ENCODE assay signal across 8 cellular contexts in genomic region chr6:16770701-16771569, GRCh38. TPM values are rescaled to one million over a fixed set of nuclear protein-coding genes. Genes with fewer than 3 reads are reported as not detected.
A peak's percentile ranks its signal among the peaks of the same experiment; 100 is the strongest.
DNase-seq lines count a peak whose midpoint lies in the region; ATAC-seq and TF ChIP-seq lines count a peak whose summit lies in the region.

No MANE protein-coding gene starts in this region.

- H3K4me1 ChIP-seq in Caco-2: peaks cover 12% of the 10 kb centered on the region
- H3K4me1 ChIP-seq in RWPE2 (ENCODE audit: insufficient read depth, poor library complexity, severe bottlenecking): peaks cover 51% of the 10 kb centered on the region
- H3K4me1 ChIP-seq in foreskin keratinocyte: peaks cover 31% of the 10 kb centered on the region
- no peaks in the 10 kb centered on the region for H3K4me1 ChIP-seq in trophoblast cell (ENCODE audit: control insufficient read depth in 1 of 2, insufficient read depth in 2 of 2, low read length in 2 of 2)
- H3K4me1 ChIP-seq in upper lobe of left lung: peaks cover 26 to 38% (median 34%) of the 10 kb centered on the region in 4 donors

- H3K4me1 Mint-ChIP-seq in Caco-2 (ENCODE audit: low read depth, unreplicated experiment): peaks cover 24% of the 10 kb centered on the region
- H3K4me1 Mint-ChIP-seq in activated T-helper 17 cell treated with anti-CD3 and anti-CD28 coated beads, Interleukin-2, amount 50 U/mL, for 72 hours: peaks cover 37% of the 10 kb centered on the region

- intact Hi-C loops in Caco-2 (cut with micrococcal nuclease; ENCODE audit: unreplicated experiment): loop anchor here (1.0 to 2.0 kb wide), 2 partner anchors 260 to 437 kb away; no protein-coding TSS in a partner anchor

- TF ChIP-seq EP300 in upper lobe of left lung (IDR thresholded peaks at IDR 0.05): no peak

- H3K9ac ChIP-seq in trophoblast cell (ENCODE audit: low read length): no peak overlapping the region

- H3K9me3 ChIP-seq in Caco-2 (no peaks in the 10 kb centered on the region), RWPE2 (ENCODE audit: severe bottlenecking) (no peaks in the 10 kb centered on the region), trophoblast cell (ENCODE audit: insufficient read depth, low read depth, low read length) (no peaks in the 10 kb centered on the region), upper lobe of left lung (no peaks in the 10 kb centered on the region)

- TF ChIP-seq CTCF in Caco-2 (IDR thresholded peaks at IDR 0.05; ENCODE audit: insufficient read depth in 1 of 2, low read depth in 1 of 2, low read length in 1 of 2, severe bottlenecking in 1 of 2, unreplicated experiment in 1 of 2) (peak; percentile 87 to 95), GM20000 (IDR thresholded peaks at IDR 0.05; ENCODE audit: extremely low read depth, missing control alignments) (peak; percentile 90), RWPE2 (IDR thresholded peaks at IDR 0.05; ENCODE audit: poor library complexity, severe bottlenecking) (peak; percentile 77), foreskin keratinocyte (conservative IDR thresholded peaks at IDR 0.05) (peak; percentile 95), upper lobe of left lung (IDR thresholded peaks at IDR 0.05) (peak; percentile 81 to 88 (median 86))

- no peaks in the 10 kb centered on the region for H3K79me1 ChIP-seq in trophoblast cell (ENCODE audit: low read length)

- H3K18ac ChIP-seq in trophoblast cell (ENCODE audit: low read length): no peak overlapping the region

- peaks cover 4% of the 10 kb centered on the region for H3K36me3 Mint-ChIP-seq in Caco-2 (ENCODE audit: insufficient read depth, unreplicated experiment)
- H3K36me3 Mint-ChIP-seq in activated T-helper 17 cell treated with anti-CD3 and anti-CD28 coated beads, Interleukin-2, amount 50 U/mL, for 72 hours (ENCODE audit: low read depth): peaks cover 3% of the 10 kb centered on the region

- H4K8ac ChIP-seq in trophoblast cell (ENCODE audit: low read depth, low read length): no peak overlapping the region

- H3K27me3 Mint-ChIP-seq in Caco-2 (ENCODE audit: insufficient read depth, unreplicated experiment): peaks cover 3% of the 10 kb centered on the region
- H3K27me3 Mint-ChIP-seq in activated T-helper 17 cell treated with anti-CD3 and anti-CD28 coated beads, Interleukin-2, amount 50 U/mL, for 72 hours: no peaks in the 10 kb centered on the region

- no peak overlapping the region for H3K4me3 ChIP-seq in Caco-2 (ENCODE audit: low read depth, low read length)
- no peak overlapping the region for H3K4me3 ChIP-seq in RWPE2 (ENCODE audit: severe bottlenecking)
- H3K4me3 ChIP-seq in trophoblast cell (ENCODE audit: low read depth, low read length): no peak overlapping the region
- H3K4me3 ChIP-seq in upper lobe of left lung: no peak overlapping the region

- no peak overlapping the region for H4K12ac ChIP-seq in trophoblast cell (ENCODE audit: low read depth, low read length)

- no peak overlapping the region for H2BK120ac ChIP-seq in trophoblast cell (ENCODE audit: insufficient read depth, low read length, poor library complexity)

- no peak overlapping the region for H3K4ac ChIP-seq in trophoblast cell (ENCODE audit: low read depth, low read length)

- no peak overlapping the region for H3K14ac ChIP-seq in trophoblast cell (ENCODE audit: low read length)

- POLR2A ChIA-PET in Caco-2 (lab: Charles Lee): no interaction called here

- no peaks in the 10 kb centered on the region for H3K27me3 ChIP-seq in Caco-2 (replicated peaks; ENCODE audit: control insufficient read depth, insufficient read depth, low read length)
- H3K27me3 ChIP-seq in RWPE2 (ENCODE audit: insufficient read depth, poor library complexity, severe bottlenecking): no peaks in the 10 kb centered on the region
- H3K27me3 ChIP-seq in foreskin keratinocyte: no peaks in the 10 kb centered on the region
- no peaks in the 10 kb centered on the region for H3K27me3 ChIP-seq in trophoblast cell (ENCODE audit: insufficient read depth, low read length)
- H3K27me3 ChIP-seq in upper lobe of left lung: no peaks in the 10 kb centered on the region

- no peak overlapping the region for H2AK5ac ChIP-seq in trophoblast cell (ENCODE audit: low read length)

- no TSS peak for BruUV-seq in Caco-2 (replicated peaks; lab: Mats Ljungman, UMichigan)

- no peak overlapping the region for H3K23ac ChIP-seq in trophoblast cell (ENCODE audit: low read length)

- H3K27ac ChIP-seq in RWPE2 (ENCODE audit: poor library complexity, severe bottlenecking) (peak overlapping the region; percentile 91), foreskin keratinocyte (no peak overlapping the region), trophoblast cell (ENCODE audit: low read depth, low read length) (no peak overlapping the region), upper lobe of left lung (peak overlapping the region in 3 of 4 donors; percentile 10 to 72 (median 22))

- H3K4me2 ChIP-seq in trophoblast cell (ENCODE audit: low read length): no peak overlapping the region

- H2BK12ac ChIP-seq in trophoblast cell (ENCODE audit: low read length): no peak overlapping the region

- peak; percentile 68 to 78 for DNase-seq in Caco-2
- DNase-seq in GM20000 (ENCODE audit: low spot score): peak; percentile 78
- peak; percentile 72 for DNase-seq in HT1080 (ENCODE audit: low read depth)
- no peak for DNase-seq in RWPE2 (ENCODE audit: low spot score)
- peak in 1 of 2 donors; percentile 69 for DNase-seq in foreskin keratinocyte
- peak; percentile 65 to 80 for DNase-seq in trophoblast cell
- DNase-seq in upper lobe of left lung: peak; percentile 88 to 91

- CTCF ChIA-PET in Caco-2 (lab: Charles Lee): interaction anchor here (0.6 to 1.3 kb wide), 14 partner anchors 8 to 439 kb away, joined by 3 to 8 read pairs (median 4); partner anchors contain the start of gene ATXN1

- H3K27ac Mint-ChIP-seq in Caco-2 (ENCODE audit: unreplicated experiment): no peak overlapping the region
- H3K27ac Mint-ChIP-seq in activated T-helper 17 cell treated with anti-CD3 and anti-CD28 coated beads, Interleukin-2, amount 50 U/mL, for 72 hours: no peak overlapping the region

- ATAC-seq in RWPE2 (ENCODE audit: low read depth) (no peak), foreskin keratinocyte (peak; percentile 79), upper lobe of left lung (ENCODE audit: low FRiP score in 2 of 2) (peak; percentile 90 to 94)
- peak; percentile 52 for ATAC-seq in activated T-helper 17 cell treated with anti-CD3 and anti-CD28 coated beads, Interleukin-2, amount 50 U/mL, for 72 hours (replicated peaks)

- H3K36me3 ChIP-seq in Caco-2 (ENCODE audit: control insufficient read depth, insufficient read depth, low read length) (no peaks in the 10 kb centered on the region), RWPE2 (ENCODE audit: low read depth) (no peaks in the 10 kb centered on the region), trophoblast cell (ENCODE audit: control insufficient read depth in 1 of 2, insufficient read depth in 2 of 2, low read length in 2 of 2) (no peaks in the 10 kb centered on the region), upper lobe of left lung (no peaks in the 10 kb centered on the region)

- no peak overlapping the region for H2AFZ ChIP-seq in trophoblast cell (ENCODE audit: insufficient read depth, low read length, poor library complexity)

- H4K91ac ChIP-seq in trophoblast cell (ENCODE audit: low read depth, low read length): no peak overlapping the region

- no peaks in the 10 kb centered on the region for H3K9me3 Mint-ChIP-seq in Caco-2 (ENCODE audit: unreplicated experiment)
- H3K9me3 Mint-ChIP-seq in activated T-helper 17 cell treated with anti-CD3 and anti-CD28 coated beads, Interleukin-2, amount 50 U/mL, for 72 hours: no peaks in the 10 kb centered on the region

- H3K4me3 Mint-ChIP-seq in Caco-2 (ENCODE audit: unreplicated experiment): no peak overlapping the region
- H3K4me3 Mint-ChIP-seq in activated T-helper 17 cell treated with anti-CD3 and anti-CD28 coated beads, Interleukin-2, amount 50 U/mL, for 72 hours: peak overlapping the region; percentile 29

- no peak overlapping the region for H2BK5ac ChIP-seq in trophoblast cell (ENCODE audit: low read depth, low read length, poor library complexity)

- no peaks in the 10 kb centered on the region for H3K79me2 ChIP-seq in trophoblast cell (ENCODE audit: control insufficient read depth, insufficient read depth, low read length, poor library complexity)

- no peak for TF ChIP-seq POLR2A in upper lobe of left lung (IDR thresholded peaks at IDR 0.05)

- no CpG with 5 or more reads among the region's 16 CpGs for WGBS in trophoblast cell (ENCODE audit: extremely low coverage, insufficient coverage, insufficient read length)
- WGBS in upper lobe of left lung, 2 donors: 37% methylated on average over 16 of the region's 16 CpGs

RNA-seq across cellular contexts. Expression of gene ATXN1, which starts 9.7 kb away (rescaled TPM):
- total RNA-seq in Caco-2 (2022) (14.2 and 15.2 TPM in 2 replicates), foreskin keratinocyte (7.2 and 11.9 TPM in 2 replicates), upper lobe of left lung (100 to 1,000 TPM in 1 of 6 donors, 10 to 100 TPM in 5; 44.2 to 106 (median 71.7) TPM)
- 10.3 and 10.4 TPM in 2 replicates for total RNA-seq in HT1080 (2014; rRNA removed; shearing (Covaris generic))
- polyA plus RNA-seq in HT1080 (2015; cell fraction: cytosol; rRNA removed): 11.3 and 14.1 TPM in 2 replicates
- polyA plus RNA-seq in HT1080 (2015; cell fraction: nucleus; rRNA removed): 26.6 and 27.5 TPM in 2 replicates
- total RNA-seq in activated T-helper 17 cell treated with anti-CD3 and anti-CD28 coated beads, Interleukin-2, amount 50 U/mL, for 72 hours: 100 to 1,000 TPM in 1 of 2 donors, 10 to 100 TPM in 1; 41.0 to 115 TPM
- polyA plus RNA-seq in foreskin keratinocyte: 2.4 and 3.0 TPM in 2 replicates
- polyA plus RNA-seq in trophoblast cell (2013): 10.5 and 11.1 TPM in 2 replicates

Comparison
In these comparisons a context has a peak if more than half of its experiments do, and no peak if none do; other contexts are left out.
1. H3K27ac ChIP-seq: peak in RWPE2 (single experiment) and upper lobe of left lung (3 of 4); none in foreskin keratinocyte (single experiment) and trophoblast cell (single experiment).
2. Peak in every context shown above with its lines, with median percentiles within 50 percentile points of each other: CTCF ChIP-seq.